19 cellular contexts compared by ENCODE assay signal in genomic region chr3:193844472-193844871, GRCh38.
DNase-seq lines count a peak whose midpoint lies in the region; ATAC-seq, FAIRE-seq and TF ChIP-seq lines count a peak whose summit lies in the region.
"Had no signal": no experiment of that assay in that cellular context is flagged by ENCODE, and none has a peak within 500 bp of the region (broad histone marks: within the 10 kb centered on the region; RNA-seq: fewer than 3 reads in every experiment).

No MANE protein-coding gene starts in this region.

- no peaks in the 10 kb centered on the region for H3K4me1 ChIP-seq in CD8-positive, alpha-beta memory T cell (ENCODE audit: insufficient read depth, low read length)
- H3K4me1 ChIP-seq in Peyer's patch (peaks cover 0 to 32% (median 0%) of the 10 kb centered on the region in 4 donors), hepatocyte (ENCODE audit: insufficient read depth) (peaks cover 51% of the 10 kb centered on the region), pancreas (peaks cover 33 to 53% (median 47%) of the 10 kb centered on the region in 3 donors)

- TF ChIP-seq CTCF in Peyer's patch (IDR thresholded peaks at IDR 0.05) (no peak), hepatocyte (IDR thresholded peaks at IDR 0.05; ENCODE audit: poor library complexity) (no peak), pancreas (IDR thresholded peaks at IDR 0.05) (no peak)

- H3K27ac Mint-ChIP-seq in CD8-positive, alpha-beta memory T cell: no peak overlapping the region
- no peak overlapping the region for H3K27ac Mint-ChIP-seq in activated CD8-positive, alpha-beta T cell treated with anti-CD3 and anti-CD28 coated beads, Interleukin-2, amount 10 ng/mL, durations not matched to agents 7 days and 5 days

- H3K9me3 Mint-ChIP-seq in CD8-positive, alpha-beta memory T cell: no peaks in the 10 kb centered on the region
- H3K9me3 Mint-ChIP-seq in activated CD8-positive, alpha-beta T cell treated with anti-CD3 and anti-CD28 coated beads, Interleukin-2, amount 10 ng/mL, durations not matched to agents 7 days and 5 days (ENCODE audit: insufficient read depth): no peaks in the 10 kb centered on the region

- H3K27me3 ChIP-seq in CD8-positive, alpha-beta memory T cell (ENCODE audit: insufficient read depth, low read length, poor library complexity, severe bottlenecking): no peaks in the 10 kb centered on the region
- H3K27me3 ChIP-seq in Peyer's patch: no peaks in the 10 kb centered on the region
- no peaks in the 10 kb centered on the region for H3K27me3 ChIP-seq in hepatocyte
- H3K27me3 ChIP-seq in pancreas: no peaks in the 10 kb centered on the region
- H3K27me3 ChIP-seq: MG63 had no signal

- WGBS in hepatocyte (ENCODE audit: low lambda C conversion rate, missing lambda C conversion rate): 69% methylated on average over 3 of the region's 3 CpGs
- 63% methylated on average over 3 of the region's 3 CpGs for WGBS in pancreas, 2 donors

- H3K4me3 Mint-ChIP-seq in CD8-positive, alpha-beta memory T cell: no peak overlapping the region
- no peak overlapping the region for H3K4me3 Mint-ChIP-seq in activated CD8-positive, alpha-beta T cell treated with anti-CD3 and anti-CD28 coated beads, Interleukin-2, amount 10 ng/mL, durations not matched to agents 7 days and 5 days

- ATAC-seq in pancreas (no peak), GM21360 (IDR thresholded peaks at IDR 0.05; ENCODE audit: unreplicated experiment) (no peak), left ventricle myocardium superior (no peak)
- no peak for ATAC-seq in activated CD8-positive, alpha-beta T cell treated with anti-CD3 and anti-CD28 coated beads, Interleukin-2, amount 10 ng/mL, durations not matched to agents 7 days and 5 days
- ATAC-seq: Panc1 had no signal

- no peak for FAIRE-seq in pancreas (lab: Jason Lieb, UNC)

- DNase-seq in CD8-positive, alpha-beta memory T cell: no peak
- no peak for DNase-seq in Peyer's patch
- DNase-seq in hepatocyte (ENCODE audit: low spot score): no peak
- no peak for DNase-seq in pancreas
- no peak for DNase-seq in activated CD8-positive, alpha-beta T cell treated with anti-CD3 and anti-CD28 coated beads, Interleukin-2, amount 10 ng/mL, durations not matched to agents 7 days and 5 days
- DNase-seq in left ventricle myocardium superior: no peak
- no peak for DNase-seq in NCI-H146 (lab: John Stamatoyannopoulos, UW)
- DNase-seq: COR-L47; KG1; MG63; NCI-H1092 treated with DMSO at 0.1 percent for 48 hours; NCI-H1694 treated with DMSO at 0.1 percent for 48 hours; NCI-H345; NCI-H526 treated with DMSO at 0.1 percent for 48 hours; NK-92 treated with Interleukin-12 subunit alpha and Interleukin-12 subunit beta, amount 100 ng/mL, for 24 hours; SHP77 had no signal

- peaks cover 3% of the 10 kb centered on the region for H3K79me2 ChIP-seq in hepatocyte

- intact Hi-C loops in pancreas (cut with DNase I): no loop called here
- intact Hi-C loops in left ventricle myocardium superior (cut with micrococcal nuclease): no loop called here

- H3K27ac ChIP-seq in CD8-positive, alpha-beta memory T cell (ENCODE audit: low read depth, low read length): peak overlapping the region; percentile 76
- H3K27ac ChIP-seq in Peyer's patch (peak overlapping the region in 3 of 4 donors; percentile 61 to 91 (median 89)), hepatocyte (peak overlapping the region; percentile 97), pancreas (peak overlapping the region; percentile 54 to 89 (median 84))
- H3K27ac ChIP-seq: C4-2B had no signal

- H3K4me3 ChIP-seq in CD8-positive, alpha-beta memory T cell (ENCODE audit: low read length): no peak overlapping the region
- H3K4me3 ChIP-seq in Peyer's patch: no peak overlapping the region
- H3K4me3 ChIP-seq in hepatocyte: no peak overlapping the region
- no peak overlapping the region for H3K4me3 ChIP-seq in pancreas
- H3K4me3 ChIP-seq: MG63 had no signal

- H3K9me3 ChIP-seq in CD8-positive, alpha-beta memory T cell (ENCODE audit: low read length): no peaks in the 10 kb centered on the region
- no peaks in the 10 kb centered on the region for H3K9me3 ChIP-seq in Peyer's patch
- no peaks in the 10 kb centered on the region for H3K9me3 ChIP-seq in hepatocyte (ENCODE audit: low read depth)
- H3K9me3 ChIP-seq in pancreas: no peaks in the 10 kb centered on the region
- H3K9me3 ChIP-seq: MG63 had no signal

- POLR2A ChIA-PET in CD8-positive, alpha-beta memory T cell (lab: Charles Lee): no interaction called here
- POLR2A ChIA-PET in activated CD8-positive, alpha-beta T cell treated with anti-CD3 and anti-CD28 coated beads, Interleukin-2, amount 10 ng/mL, durations not matched to agents 7 days and 5 days (lab: Charles Lee): no interaction called here

- TF ChIP-seq POLR2A in Peyer's patch (IDR thresholded peaks at IDR 0.05): no peak

- peaks cover 15 to 22% of the 10 kb centered on the region in 2 donors for H3K27me3 Mint-ChIP-seq in CD8-positive, alpha-beta memory T cell
- peaks cover 36% of the 10 kb centered on the region for H3K27me3 Mint-ChIP-seq in activated CD8-positive, alpha-beta T cell treated with anti-CD3 and anti-CD28 coated beads, Interleukin-2, amount 10 ng/mL, durations not matched to agents 7 days and 5 days (ENCODE audit: low read depth)

- no peaks in the 10 kb centered on the region for H3K4me1 Mint-ChIP-seq in CD8-positive, alpha-beta memory T cell
- no peaks in the 10 kb centered on the region for H3K4me1 Mint-ChIP-seq in activated CD8-positive, alpha-beta T cell treated with anti-CD3 and anti-CD28 coated beads, Interleukin-2, amount 10 ng/mL, durations not matched to agents 7 days and 5 days (ENCODE audit: low read depth)

- H4K20me1 ChIP-seq in hepatocyte (ENCODE audit: insufficient read depth, poor library complexity, severe bottlenecking): no peaks in the 10 kb centered on the region

- no peaks in the 10 kb centered on the region for H3K36me3 Mint-ChIP-seq in CD8-positive, alpha-beta memory T cell
- H3K36me3 Mint-ChIP-seq in activated CD8-positive, alpha-beta T cell treated with anti-CD3 and anti-CD28 coated beads, Interleukin-2, amount 10 ng/mL, durations not matched to agents 7 days and 5 days (ENCODE audit: low read depth): no peaks in the 10 kb centered on the region

- H2AFZ ChIP-seq in hepatocyte: no peak overlapping the region

- CTCF ChIA-PET in CD8-positive, alpha-beta memory T cell (lab: Charles Lee): no interaction called here
- CTCF ChIA-PET in activated CD8-positive, alpha-beta T cell treated with anti-CD3 and anti-CD28 coated beads, Interleukin-2, amount 10 ng/mL, durations not matched to agents 7 days and 5 days (lab: Charles Lee): no interaction called here

- no peaks in the 10 kb centered on the region for H3K36me3 ChIP-seq in CD8-positive, alpha-beta memory T cell (ENCODE audit: insufficient read depth, low read length)
- H3K36me3 ChIP-seq in Peyer's patch: no peaks in the 10 kb centered on the region
- H3K36me3 ChIP-seq in hepatocyte (replicated peaks; ENCODE audit: insufficient read depth, low read depth): no peaks in the 10 kb centered on the region
- H3K36me3 ChIP-seq in pancreas: no peaks in the 10 kb centered on the region
- H3K36me3 ChIP-seq: MG63 had no signal

- no peaks in the 10 kb centered on the region for H3K9me2 ChIP-seq in hepatocyte (replicated peaks; ENCODE audit: insufficient read depth)

- H3K4me2 ChIP-seq in hepatocyte: peak overlapping the region; percentile 36
